ENCODE assay signal across 7 cellular contexts in the genomic region with DNA sequence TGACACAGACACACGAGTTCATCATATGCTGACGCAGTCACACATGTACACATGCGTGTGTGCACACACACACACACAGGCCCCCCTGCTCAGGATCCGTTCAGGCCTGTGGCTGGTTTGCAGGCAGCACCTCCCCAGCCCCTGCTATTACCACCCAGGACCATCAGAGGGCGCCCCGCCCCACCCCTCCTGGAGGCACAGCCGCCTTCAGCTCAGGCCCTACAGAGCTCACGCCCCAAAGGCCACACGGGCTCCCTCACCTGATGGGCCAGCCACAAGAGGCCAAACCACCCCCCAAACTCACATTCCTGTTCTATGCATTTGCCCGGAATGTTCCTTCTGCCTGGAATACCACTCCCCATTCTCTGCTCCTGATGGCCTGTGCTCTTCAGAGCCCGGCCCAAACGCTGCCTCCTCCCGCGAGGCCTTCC. TPM values are rescaled to one million over a fixed set of nuclear protein-coding genes. Genes with fewer than 3 reads are reported as not detected.
A peak's percentile ranks its signal among the peaks of the same experiment; 100 is the strongest.
DNase-seq lines count a peak whose midpoint lies in the region; ATAC-seq, FAIRE-seq and TF ChIP-seq lines count a peak whose summit lies in the region.
"Not testable (repeated sequence)": the region's sequence is repeated elsewhere in the genome, so short reads cannot be mapped to it uniquely, and the experiment has no call there.

No MANE protein-coding gene starts in this region.

- TF ChIP-seq POLR2A in HepG2 (IDR thresholded peaks at IDR 0.05; ENCODE audit: insufficient read depth in 1 of 2, low read depth in 2 of 2, low read length in 2 of 2) = not testable (repeated sequence)

- not testable (repeated sequence) for H3K27me3 ChIP-seq in SJSA1 (replicated peaks); dorsolateral prefrontal cortex
- peaks cover 6 to 21% of the 10 kb centered on the region in 2 experiments for H3K27me3 ChIP-seq in HepG2 (ENCODE audit: control insufficient read depth in 1 of 2, insufficient read depth in 2 of 2, low read length in 2 of 2)

- not testable (repeated sequence) for BruUV-seq in HepG2 (replicated peaks; lab: Mats Ljungman, UMichigan)

- H2AFZ ChIP-seq in HepG2 (ENCODE audit: low read length) = not testable (repeated sequence)

- peak; percentile 48; the same call in 1 of the 2 replicates for TF ChIP-seq RAD21 in HepG2 (CRISPR knock-in tag; IDR thresholded peaks at IDR 0.05)

- in situ Hi-C loops in HepG2 (cut with HindIII; ENCODE audit: extremely low pct_ligation_motif_present, low pct_unique_long_range_greater_than_20kb) = loop anchor here (10.0 kb wide), 1 partner anchor 119 kb away; no protein-coding TSS in a partner anchor

- CTCF ChIA-PET in HepG2 (lab: Yijun Ruan, JAX; ENCODE audit: low intra/inter-chr PET ratio, low total read pairs) = interaction anchor here (1.3 kb wide), 1 partner anchor 59 kb away, joined by 3 read pairs; no protein-coding TSS in a partner anchor

- not testable (repeated sequence) for TF ChIP-seq EP300 in HepG2 (IDR thresholded peaks at IDR 0.05; ENCODE audit: low read depth in 2 of 2, low read length in 2 of 2); HepG2 (CRISPR knock-in tag; IDR thresholded peaks at IDR 0.05; ENCODE audit: borderline replicate concordance)

- H3K36me3 ChIP-seq in SJSA1; HepG2 (replicated peaks in 1 of 2; ENCODE audit: control insufficient read depth in 1 of 2, insufficient read depth in 2 of 2, low read length in 2 of 2): not testable (repeated sequence)

- H3K9me3 ChIP-seq in SJSA1 (replicated peaks); HepG2 (ENCODE audit: low read length): not testable (repeated sequence)

- intact Hi-C loops in dorsolateral prefrontal cortex (cut with DNase I) (loop anchor here (5.0 kb wide), 1 partner anchor 116 kb away; no protein-coding TSS in a partner anchor), HepG2 (cut with micrococcal nuclease; ENCODE audit: unreplicated experiment) (loop anchor here (10.0 kb wide), 1 partner anchor 321 kb away; the partner anchor contains the start of gene MAN2C1)

- FAIRE-seq in HepG2 (lab: Jason Lieb, UNC) = peak; percentile 83

- 17% methylated on average over 6 of the region's 14 CpGs for WGBS in HepG2 (ENCODE audit: low lambda C conversion rate)

- peak; percentile 81 for ATAC-seq in HepG2

- TF ChIP-seq CTCF in GM12873 (IDR thresholded peaks at IDR 0.05; ENCODE audit: insufficient read depth, low read depth, low read length, missing control alignments) = peak; percentile 75
- TF ChIP-seq CTCF in dorsolateral prefrontal cortex (IDR thresholded peaks at IDR 0.05 in 54 of 56, conservative IDR thresholded peaks at IDR 0.05 in 2 of 56; ENCODE audit: low read depth in 1 of 56, partially characterized antibody in 56 of 56) = peak; percentile 31 to 85 (median 72)
- TF ChIP-seq CTCF in HepG2 (CRISPR knock-in tag; IDR thresholded peaks at IDR 0.05) = peak; percentile 93

- not testable (repeated sequence) for H3K79me2 ChIP-seq in HepG2 (ENCODE audit: insufficient read depth, low read length)

- H3K27ac ChIP-seq in SJSA1; dorsolateral prefrontal cortex; HepG2 (ENCODE audit: extremely low read length, insufficient read depth, low read length): not testable (repeated sequence)

- DNase-seq in LoVo (ENCODE audit: low spot score) = peak; percentile 18
- peak; percentile 54 to 83 for DNase-seq in SJSA1 (ENCODE audit: low read depth in 1 of 2, low spot score in 2 of 2)
- DNase-seq in activated T-cell treated with anti-CD3 and anti-CD28 coated beads for 48 hours (ENCODE audit: low read depth) = peak; percentile 78
- DNase-seq in dorsolateral prefrontal cortex = peak; percentile 52 to 83 (median 74)
- DNase-seq in HepG2 (ENCODE audit: low spot score) = peak; percentile 58
- peak; percentile 86 for DNase-seq in stimulated activated CD4-positive, alpha-beta T cell treated with anti-CD3 and anti-CD28 coated beads, Interleukin-15, amount 100 ng/mL, for 24 hours

- H4K20me1 ChIP-seq in HepG2 (ENCODE audit: insufficient read depth, low read length) = not testable (repeated sequence)

- H3K4me2 ChIP-seq in HepG2 (ENCODE audit: low read depth, low read length) = not testable (repeated sequence)

- POLR2A ChIA-PET in HepG2 (lab: Yijun Ruan, JAX) = interaction anchor here (1.7 kb wide), 1 partner anchor 46 kb away, joined by 5 read pairs; the partner anchor contains the start of gene IMP3

- not testable (repeated sequence) for H3K4me1 ChIP-seq in SJSA1 (replicated peaks)
- peaks cover 29% of the 10 kb centered on the region for H3K4me1 ChIP-seq in HepG2 (ENCODE audit: insufficient read depth, low read length)

- H3K4me3 ChIP-seq in SJSA1; dorsolateral prefrontal cortex; HepG2 (replicated peaks in 1 of 3; ENCODE audit: insufficient read depth in 1 of 3, low read depth in 2 of 3, low read length in 3 of 3): not testable (repeated sequence)

- not testable (repeated sequence) for H3K9ac ChIP-seq in HepG2 (ENCODE audit: insufficient read depth, low read depth, low read length)

RNA-seq across cellular contexts. Expression of gene CSPG4, which starts 26.4 kb away (rescaled TPM):
- total RNA-seq in SJSA1 (2014; rRNA removed; shearing (Covaris generic)) = 0.32 and 0.41 TPM in 2 replicates
- total RNA-seq in dorsolateral prefrontal cortex (10 to 100 TPM in 109 of 120 experiments, 1 to 10 TPM in 11; 5.6 to 30.1 (median 13.8) TPM), HepG2 (2016; rRNA removed; fragmentation: Illumina TruSeq; extraction: Trizol) (0.03 and 0.04 TPM in 2 replicates)
- not detected in 2 replicates for total RNA-seq in HepG2 (2016; cell fraction: cytosol; rRNA removed; fragmentation: Illumina TruSeq; extraction: Trizol; ENCODE audit: low read depth)
- total RNA-seq in HepG2 (2016; cell fraction: insoluble cytoplasmic fraction; rRNA removed; fragmentation: Illumina TruSeq; extraction: Trizol) = 0.01 and 0.02 TPM in 2 replicates
- not detected in 2 replicates for total RNA-seq in HepG2 (2016; cell fraction: membrane; rRNA removed; fragmentation: Illumina TruSeq; extraction: Trizol)
- total RNA-seq in HepG2 (2016; cell fraction: nucleus; rRNA removed; fragmentation: Illumina TruSeq; extraction: Trizol) = 0.06 and 0.09 TPM in 2 replicates
- 0.01 and 0.03 TPM in 2 replicates for polyA plus RNA-seq in HepG2 (2011; rRNA removed)
- 0.01 TPM in 2 replicates for polyA plus RNA-seq in HepG2 (2011; cell fraction: cytosol; rRNA removed)
- polyA plus RNA-seq in HepG2 (2011; cell fraction: nucleus; rRNA removed) = 0.14 and 0.19 TPM in 2 replicates
- 0.03 and 0.04 TPM in 2 replicates for polyA plus RNA-seq in HepG2 (2012)
- not detected in 2 replicates for polyA plus RNA-seq in HepG2 (2016; cell fraction: cytosol; fragmentation: Illumina TruSeq; extraction: Trizol; ENCODE audit: low read depth)
- not detected in 2 replicates for polyA plus RNA-seq in HepG2 (2016; cell fraction: insoluble cytoplasmic fraction; fragmentation: Illumina TruSeq; extraction: Trizol; ENCODE audit: low read depth)
- not detected in 2 replicates for polyA plus RNA-seq in HepG2 (2016; cell fraction: membrane; fragmentation: Illumina TruSeq; extraction: Trizol; ENCODE audit: low read depth)
- polyA plus RNA-seq in HepG2 (2016; cell fraction: nucleus; fragmentation: Illumina TruSeq; extraction: Trizol; ENCODE audit: insufficient read depth, low read depth) = not detected in 2 replicates
- 0.08 and 24.5 TPM in 2 replicates for polyA minus RNA-seq in HepG2 (2011; rRNA and poly(A)+ RNA removed; ENCODE audit: low replicate concordance)
- 0.18 TPM in 1 of 2 replicates, not detected in the other for polyA minus RNA-seq in HepG2 (2011; cell fraction: cytosol; rRNA and poly(A)+ RNA removed)
- 0.12 and 0.13 TPM in 2 replicates for polyA minus RNA-seq in HepG2 (2011; cell fraction: nucleus; rRNA and poly(A)+ RNA removed)

RNA-seq across cellular contexts. Expression of gene SNX33, which starts 38.5 kb away (rescaled TPM):
- 4.8 and 6.1 TPM in 2 replicates for total RNA-seq in SJSA1 (2014; rRNA removed; shearing (Covaris generic))
- total RNA-seq in dorsolateral prefrontal cortex (10 to 100 TPM in 90 of 120 experiments, 1 to 10 TPM in 30; 5.9 to 32.5 (median 11.7) TPM), HepG2 (2016; rRNA removed; fragmentation: Illumina TruSeq; extraction: Trizol) (10.8 and 11.0 TPM in 2 replicates)
- total RNA-seq in HepG2 (2016; cell fraction: cytosol; rRNA removed; fragmentation: Illumina TruSeq; extraction: Trizol; ENCODE audit: low read depth) = 0.71 and 0.91 TPM in 2 replicates
- total RNA-seq in HepG2 (2016; cell fraction: insoluble cytoplasmic fraction; rRNA removed; fragmentation: Illumina TruSeq; extraction: Trizol) = 7.9 and 10.3 TPM in 2 replicates
- 3.9 and 4.8 TPM in 2 replicates for total RNA-seq in HepG2 (2016; cell fraction: membrane; rRNA removed; fragmentation: Illumina TruSeq; extraction: Trizol)
- total RNA-seq in HepG2 (2016; cell fraction: nucleus; rRNA removed; fragmentation: Illumina TruSeq; extraction: Trizol) = 10.1 and 11.4 TPM in 2 replicates
- polyA plus RNA-seq in HepG2 (2011; rRNA removed) = 11.6 and 18.9 TPM in 2 replicates
- 9.3 and 11.8 TPM in 2 replicates for polyA plus RNA-seq in HepG2 (2011; cell fraction: cytosol; rRNA removed)
- 50.4 and 52.6 TPM in 2 replicates for polyA plus RNA-seq in HepG2 (2011; cell fraction: nucleus; rRNA removed)
- 12.7 and 13.6 TPM in 2 replicates for polyA plus RNA-seq in HepG2 (2012)
- polyA plus RNA-seq in HepG2 (2016; cell fraction: cytosol; fragmentation: Illumina TruSeq; extraction: Trizol; ENCODE audit: low read depth) = 0.63 and 0.86 TPM in 2 replicates
- polyA plus RNA-seq in HepG2 (2016; cell fraction: insoluble cytoplasmic fraction; fragmentation: Illumina TruSeq; extraction: Trizol; ENCODE audit: low read depth) = 9.7 and 12.3 TPM in 2 replicates
- 2.5 and 3.6 TPM in 2 replicates for polyA plus RNA-seq in HepG2 (2016; cell fraction: membrane; fragmentation: Illumina TruSeq; extraction: Trizol; ENCODE audit: low read depth)
- polyA plus RNA-seq in HepG2 (2016; cell fraction: nucleus; fragmentation: Illumina TruSeq; extraction: Trizol; ENCODE audit: insufficient read depth, low read depth) = 19.1 and 19.2 TPM in 2 replicates
- polyA minus RNA-seq in HepG2 (2011; rRNA and poly(A)+ RNA removed; ENCODE audit: low replicate concordance) = 26.7 and 38.9 TPM in 2 replicates
- polyA minus RNA-seq in HepG2 (2011; cell fraction: cytosol; rRNA and poly(A)+ RNA removed) = 13.9 and 19.9 TPM in 2 replicates
- polyA minus RNA-seq in HepG2 (2011; cell fraction: nucleus; rRNA and poly(A)+ RNA removed) = 21.4 and 25.6 TPM in 2 replicates

RNA-seq across cellular contexts. Expression of gene IMP3, which starts 46.2 kb away (rescaled TPM):
- total RNA-seq in SJSA1 (2014; rRNA removed; shearing (Covaris generic)) = 85.3 and 101 TPM in 2 replicates
- 10 to 100 TPM; 32.2 to 67.9 (median 50.7) TPM for total RNA-seq in dorsolateral prefrontal cortex
- 143 and 165 TPM in 2 replicates for total RNA-seq in HepG2 (2016; rRNA removed; fragmentation: Illumina TruSeq; extraction: Trizol)
- total RNA-seq in HepG2 (2016; cell fraction: cytosol; rRNA removed; fragmentation: Illumina TruSeq; extraction: Trizol; ENCODE audit: low read depth) = 53.3 and 58.3 TPM in 2 replicates
- 140 and 190 TPM in 2 replicates for total RNA-seq in HepG2 (2016; cell fraction: insoluble cytoplasmic fraction; rRNA removed; fragmentation: Illumina TruSeq; extraction: Trizol)
- 89.4 and 101 TPM in 2 replicates for total RNA-seq in HepG2 (2016; cell fraction: membrane; rRNA removed; fragmentation: Illumina TruSeq; extraction: Trizol)
- total RNA-seq in HepG2 (2016; cell fraction: nucleus; rRNA removed; fragmentation: Illumina TruSeq; extraction: Trizol) = 53.0 and 64.9 TPM in 2 replicates
- 38.3 and 40.4 TPM in 2 replicates for polyA plus RNA-seq in HepG2 (2011; rRNA removed)
- polyA plus RNA-seq in HepG2 (2011; cell fraction: cytosol; rRNA removed) = 55.6 and 80.6 TPM in 2 replicates
- 36.4 and 36.8 TPM in 2 replicates for polyA plus RNA-seq in HepG2 (2011; cell fraction: nucleus; rRNA removed)
- 33.6 and 51.6 TPM in 2 replicates for polyA plus RNA-seq in HepG2 (2012)
- 32.6 and 40.1 TPM in 2 replicates for polyA plus RNA-seq in HepG2 (2016; cell fraction: cytosol; fragmentation: Illumina TruSeq; extraction: Trizol; ENCODE audit: low read depth)
- polyA plus RNA-seq in HepG2 (2016; cell fraction: insoluble cytoplasmic fraction; fragmentation: Illumina TruSeq; extraction: Trizol; ENCODE audit: low read depth) = 146 and 162 TPM in 2 replicates
- polyA plus RNA-seq in HepG2 (2016; cell fraction: membrane; fragmentation: Illumina TruSeq; extraction: Trizol; ENCODE audit: low read depth) = 51.8 and 60.0 TPM in 2 replicates
- 76.9 and 83.4 TPM in 2 replicates for polyA plus RNA-seq in HepG2 (2016; cell fraction: nucleus; fragmentation: Illumina TruSeq; extraction: Trizol; ENCODE audit: insufficient read depth, low read depth)
- polyA minus RNA-seq in HepG2 (2011; rRNA and poly(A)+ RNA removed; ENCODE audit: low replicate concordance) = 38.2 and 47.6 TPM in 2 replicates
- 32.0 and 35.4 TPM in 2 replicates for polyA minus RNA-seq in HepG2 (2011; cell fraction: cytosol; rRNA and poly(A)+ RNA removed)
- polyA minus RNA-seq in HepG2 (2011; cell fraction: nucleus; rRNA and poly(A)+ RNA removed) = 17.8 and 21.0 TPM in 2 replicates

Comparison
In these comparisons a context has a peak if more than half of its experiments do, and no peak if none do; other contexts are left out.
1. DNase-seq: peak in every context shown above with its lines; median percentile 86 in stimulated activated CD4-positive, alpha-beta T cell treated with anti-CD3 and anti-CD28 coated beads, Interleukin-15, amount 100 ng/mL, for 24 hours; 78 in activated T-cell treated with anti-CD3 and anti-CD28 coated beads for 48 hours; 74 in dorsolateral prefrontal cortex; 68 in SJSA1; 58 in HepG2; 18 in LoVo.